ENCODE assay signal across 13 cellular contexts in the genomic region with DNA sequence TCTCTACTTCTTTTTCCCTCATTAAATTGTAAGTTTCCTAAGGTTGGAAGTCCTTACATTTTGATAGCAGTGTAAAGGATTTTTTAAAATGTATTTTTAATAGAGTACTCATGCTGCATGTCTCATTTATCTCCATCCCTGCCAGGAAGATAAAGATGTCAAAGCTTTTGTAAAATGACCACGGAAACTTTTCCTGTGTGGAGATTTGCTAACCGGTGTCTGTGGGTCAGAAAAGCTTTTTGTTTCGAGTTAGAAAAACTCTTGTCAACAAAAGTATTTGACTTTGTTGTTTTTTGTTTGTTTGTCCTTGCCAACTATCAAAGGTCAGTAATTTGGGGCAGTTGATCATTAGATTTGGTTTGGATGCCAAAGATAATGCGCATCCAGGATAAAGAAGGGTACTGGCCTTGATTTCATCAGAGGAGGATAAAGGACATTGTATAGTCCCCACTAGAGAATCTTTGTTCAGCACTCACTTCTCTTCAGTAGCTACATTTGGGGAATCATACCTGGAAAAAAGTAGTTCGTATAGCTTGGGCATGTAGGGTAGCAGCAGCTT.
DNase-seq lines count a peak whose midpoint lies in the region; ATAC-seq, FAIRE-seq and TF ChIP-seq lines count a peak whose summit lies in the region.
"Had no signal": no experiment of that assay in that cellular context is flagged by ENCODE, and none has a peak within 500 bp of the region (broad histone marks: within the 10 kb centered on the region; RNA-seq: fewer than 3 reads in every experiment).

No MANE protein-coding gene starts in this region.

- peak overlapping the region; percentile 9 for H3K27ac Mint-ChIP-seq in activated naive CD4-positive, alpha-beta T cell treated with anti-CD3 and anti-CD28 coated beads, Interleukin-2, amount 10 ng/mL, durations not matched to agents 7 days and 5 days
- H3K27ac Mint-ChIP-seq in HFFc6 = no peak overlapping the region

- H3K4me3 ChIP-seq in HepG2 (replicated peaks in 1 of 3; ENCODE audit: insufficient read depth in 1 of 3, low read depth in 2 of 3, low read length in 3 of 3) = peak overlapping the region in 1 of 3 experiments; percentile 36; a peak in 1 of 6 replicates
- no peak overlapping the region for H3K4me3 ChIP-seq in suprapubic skin
- H3K4me3 ChIP-seq: tibial nerve had no signal

- no peak overlapping the region for H3K4me3 Mint-ChIP-seq in activated naive CD4-positive, alpha-beta T cell treated with anti-CD3 and anti-CD28 coated beads, Interleukin-2, amount 10 ng/mL, durations not matched to agents 7 days and 5 days
- H3K4me3 Mint-ChIP-seq in HFFc6 = no peak overlapping the region

- H3K36me3 Mint-ChIP-seq in activated naive CD4-positive, alpha-beta T cell treated with anti-CD3 and anti-CD28 coated beads, Interleukin-2, amount 10 ng/mL, durations not matched to agents 7 days and 5 days = peaks cover 84% of the 10 kb centered on the region
- H3K36me3 Mint-ChIP-seq in HFFc6 (ENCODE audit: low read depth) = no peaks in the 10 kb centered on the region

- H3K79me2 ChIP-seq in HepG2 (ENCODE audit: insufficient read depth, low read length) = no peaks in the 10 kb centered on the region

- no peaks in the 10 kb centered on the region for H4K20me1 ChIP-seq in HepG2 (ENCODE audit: insufficient read depth, low read length)

- no peak for DNase-seq in activated naive CD4-positive, alpha-beta T cell treated with anti-CD3 and anti-CD28 coated beads, Interleukin-2, amount 10 ng/mL, durations not matched to agents 7 days and 5 days
- no peak for DNase-seq in activated naive CD4-positive, alpha-beta T cell (lab: John Stamatoyannopoulos, UW)
- no peak for DNase-seq in HepG2 (ENCODE audit: low spot score)
- no peak for DNase-seq in suprapubic skin (ENCODE audit: low spot score in 2 of 2)
- DNase-seq in HFFc6 = no peak
- DNase-seq in NCI-H2171 treated with DMSO at 0.1 percent for 48 hours (lab: John Stamatoyannopoulos, UW) = no peak
- no peak for DNase-seq in anterior cingulate cortex (lab: John Stamatoyannopoulos, UW)
- DNase-seq: activated CD4-positive, alpha-beta T cell treated with anti-CD3 and anti-CD28 coated beads for 1 hour; activated effector memory CD4-positive, alpha-beta T cell treated with Interleukin-2 at 50 U/mL for 16 hours; erythroblast; KBM-7 had no signal

- TF ChIP-seq EP300 in HepG2 (IDR thresholded peaks at IDR 0.05; ENCODE audit: low read depth in 2 of 2, low read length in 2 of 2) (no peak; a peak in 1 of 4 replicates), HepG2 (CRISPR knock-in tag; IDR thresholded peaks at IDR 0.05; ENCODE audit: borderline replicate concordance) (no peak), suprapubic skin (IDR thresholded peaks at IDR 0.05) (no peak)

- 59% methylated on average over 5 of the region's 5 CpGs for WGBS in HepG2 (ENCODE audit: low lambda C conversion rate)
- whole genome bisulfite sequencing in suprapubic skin = 85% methylated on average over 5 of the region's 5 CpGs

- H3K27ac ChIP-seq in VCaP = peak overlapping the region; percentile 95
- peak overlapping the region; percentile 91 for H3K27ac ChIP-seq in HepG2 (ENCODE audit: extremely low read length, insufficient read depth, low read length)
- peak overlapping the region; percentile 70 for H3K27ac ChIP-seq in suprapubic skin
- H3K27ac ChIP-seq: tibial nerve had no signal

- H3K4me2 ChIP-seq in HepG2 (ENCODE audit: low read depth, low read length) = peak overlapping the region; percentile 77

- FAIRE-seq in HepG2 (lab: Jason Lieb, UNC) = no peak

- BruUV-seq in HepG2 (replicated peaks; lab: Mats Ljungman, UMichigan) = no TSS peak

- in situ Hi-C loops in HepG2 (cut with HindIII; ENCODE audit: extremely low pct_ligation_motif_present, low pct_unique_long_range_greater_than_20kb) = loop anchor here (10.0 kb wide), 1 partner anchor 64 kb away; no protein-coding TSS in a partner anchor

- peak overlapping the region; percentile 78 for H3K9ac ChIP-seq in HepG2 (ENCODE audit: insufficient read depth, low read depth, low read length)

- TF ChIP-seq POLR2A in HepG2 (IDR thresholded peaks at IDR 0.05; ENCODE audit: insufficient read depth in 1 of 2, low read depth in 2 of 2, low read length in 2 of 2) (no peak), suprapubic skin (IDR thresholded peaks at IDR 0.05) (no peak)

- H3K4me1 Mint-ChIP-seq in activated naive CD4-positive, alpha-beta T cell treated with anti-CD3 and anti-CD28 coated beads, Interleukin-2, amount 10 ng/mL, durations not matched to agents 7 days and 5 days = peaks cover 51% of the 10 kb centered on the region
- peaks cover 59% of the 10 kb centered on the region for H3K4me1 Mint-ChIP-seq in HFFc6 (ENCODE audit: low read depth)

- no peaks in the 10 kb centered on the region for H3K9me3 ChIP-seq in HepG2 (ENCODE audit: low read length)
- no peaks in the 10 kb centered on the region for H3K9me3 ChIP-seq in suprapubic skin
- H3K9me3 ChIP-seq: tibial nerve had no signal

- CTCF ChIA-PET in activated naive CD4-positive, alpha-beta T cell treated with anti-CD3 and anti-CD28 coated beads, Interleukin-2, amount 10 ng/mL, durations not matched to agents 7 days and 5 days (lab: Charles Lee) = no interaction called here
- CTCF ChIA-PET in HepG2 (lab: Yijun Ruan, JAX; ENCODE audit: low intra/inter-chr PET ratio, low total read pairs) = no interaction called here

- H3K4me1 ChIP-seq in HepG2 (ENCODE audit: insufficient read depth, low read length) = peaks cover 70% of the 10 kb centered on the region
- H3K4me1 ChIP-seq in suprapubic skin = peaks cover 32% of the 10 kb centered on the region

- no peak for TF ChIP-seq CTCF in VCaP (conservative IDR thresholded peaks at IDR 0.05)
- no peak for TF ChIP-seq CTCF in HepG2 (CRISPR knock-in tag; IDR thresholded peaks at IDR 0.05)
- no peak for TF ChIP-seq CTCF in suprapubic skin (IDR thresholded peaks at IDR 0.05)
- no peak for TF ChIP-seq CTCF in HFFc6 (IDR thresholded peaks at IDR 0.05)

- intact Hi-C loops in HepG2 (cut with micrococcal nuclease; ENCODE audit: unreplicated experiment) = loop anchor here (10.0 kb wide), 1 partner anchor 296 kb away; no protein-coding TSS in a partner anchor

- H3K36me3 ChIP-seq in HepG2 (replicated peaks in 1 of 2; ENCODE audit: control insufficient read depth in 1 of 2, insufficient read depth in 2 of 2, low read length in 2 of 2) (no peaks in the 10 kb centered on the region), suprapubic skin (no peaks in the 10 kb centered on the region)
- H3K36me3 ChIP-seq: tibial nerve had no signal

- no peak overlapping the region for H2AFZ ChIP-seq in HepG2 (ENCODE audit: low read length)

- POLR2A ChIA-PET in HepG2 (lab: Yijun Ruan, JAX) = interaction anchor here (0.9 to 5.6 kb wide), 6 partner anchors 10 to 46 kb away, joined by 3 to 146 read pairs (median 33); no protein-coding TSS in a partner anchor

- TF ChIP-seq RAD21 in HepG2 (CRISPR knock-in tag; IDR thresholded peaks at IDR 0.05) = no peak

- H3K9me3 Mint-ChIP-seq in activated naive CD4-positive, alpha-beta T cell treated with anti-CD3 and anti-CD28 coated beads, Interleukin-2, amount 10 ng/mL, durations not matched to agents 7 days and 5 days = no peaks in the 10 kb centered on the region
- no peaks in the 10 kb centered on the region for H3K9me3 Mint-ChIP-seq in HFFc6

- no peaks in the 10 kb centered on the region for H3K27me3 Mint-ChIP-seq in activated naive CD4-positive, alpha-beta T cell treated with anti-CD3 and anti-CD28 coated beads, Interleukin-2, amount 10 ng/mL, durations not matched to agents 7 days and 5 days
- H3K27me3 Mint-ChIP-seq in HFFc6 (ENCODE audit: insufficient read depth) = no peaks in the 10 kb centered on the region

- ATAC-seq in HepG2 = no peak

- H3K27me3 ChIP-seq in HepG2 (ENCODE audit: control insufficient read depth in 1 of 2, insufficient read depth in 2 of 2, low read length in 2 of 2) = no peaks in the 10 kb centered on the region
- H3K27me3 ChIP-seq in suprapubic skin = no peaks in the 10 kb centered on the region
- H3K27me3 ChIP-seq: tibial nerve had no signal

TF ChIP-seq in HepG2, 621 proteins besides CTCF, POLR2A, EP300 and RAD21:
- TF ChIP-seq, protein P1, sequence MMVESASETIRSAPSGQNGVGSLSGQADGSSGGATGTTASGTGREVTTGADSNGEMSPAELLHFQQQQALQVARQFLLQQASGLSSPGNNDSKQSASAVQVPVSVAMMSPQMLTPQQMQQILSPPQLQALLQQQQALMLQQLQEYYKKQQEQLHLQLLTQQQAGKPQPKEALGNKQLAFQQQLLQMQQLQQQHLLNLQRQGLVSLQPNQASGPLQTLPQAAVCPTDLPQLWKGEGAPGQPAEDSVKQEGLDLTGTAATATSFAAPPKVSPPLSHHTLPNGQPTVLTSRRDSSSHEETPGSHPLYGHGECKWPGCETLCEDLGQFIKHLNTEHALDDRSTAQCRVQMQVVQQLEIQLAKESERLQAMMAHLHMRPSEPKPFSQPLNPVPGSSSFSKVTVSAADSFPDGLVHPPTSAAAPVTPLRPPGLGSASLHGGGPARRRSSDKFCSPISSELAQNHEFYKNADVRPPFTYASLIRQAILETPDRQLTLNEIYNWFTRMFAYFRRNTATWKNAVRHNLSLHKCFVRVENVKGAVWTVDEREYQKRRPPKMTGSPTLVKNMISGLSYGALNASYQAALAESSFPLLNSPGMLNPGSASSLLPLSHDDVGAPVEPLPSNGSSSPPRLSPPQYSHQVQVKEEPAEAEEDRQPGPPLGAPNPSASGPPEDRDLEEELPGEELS (CRISPR knock-in tag; IDR thresholded peaks at IDR 0.05) = peak; percentile 35; the same call in 1 of the 2 replicates
- TF ChIP-seq ZNF891 (CRISPR knock-in tag; IDR thresholded peaks at IDR 0.05) = no peak
